Comparison of ENCODE assay signal across 1 cellular context in the genomic region with DNA sequence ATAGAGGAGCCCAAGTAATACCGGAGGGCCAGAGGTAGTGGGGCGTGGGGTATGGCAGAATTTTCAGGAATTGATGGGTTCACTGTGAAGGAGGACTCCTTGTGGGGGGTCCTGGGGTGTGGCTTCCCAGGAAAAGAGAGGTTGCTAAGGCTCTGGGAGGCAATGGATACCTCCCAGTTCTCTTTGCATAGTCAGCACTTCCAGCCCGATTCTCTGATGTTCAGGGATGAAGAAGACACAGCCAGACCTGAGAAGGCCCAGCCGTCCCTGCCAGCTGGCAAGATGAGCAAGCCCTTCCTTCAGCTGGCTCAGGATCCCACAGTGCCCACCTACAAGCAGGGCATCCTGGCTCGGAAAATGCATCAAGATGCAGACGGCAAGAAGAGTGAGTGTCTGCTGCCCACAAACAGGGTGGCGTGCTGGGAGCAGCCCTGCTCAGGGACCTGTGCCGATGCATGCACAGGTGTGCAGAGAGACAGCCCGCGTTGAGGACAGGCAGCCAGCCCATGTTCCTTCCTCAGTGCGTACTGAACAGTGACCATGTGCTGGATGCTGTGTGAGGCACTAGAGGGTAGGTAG.
TF ChIP-seq lines count a peak whose summit lies in the region.

No MANE protein-coding gene starts in this region.

TF ChIP-seq in GM23338, 12 proteins besides CTCF, POLR2A, EP300 and RAD21 (continued from another document):
- TF ChIP-seq, protein P1, sequence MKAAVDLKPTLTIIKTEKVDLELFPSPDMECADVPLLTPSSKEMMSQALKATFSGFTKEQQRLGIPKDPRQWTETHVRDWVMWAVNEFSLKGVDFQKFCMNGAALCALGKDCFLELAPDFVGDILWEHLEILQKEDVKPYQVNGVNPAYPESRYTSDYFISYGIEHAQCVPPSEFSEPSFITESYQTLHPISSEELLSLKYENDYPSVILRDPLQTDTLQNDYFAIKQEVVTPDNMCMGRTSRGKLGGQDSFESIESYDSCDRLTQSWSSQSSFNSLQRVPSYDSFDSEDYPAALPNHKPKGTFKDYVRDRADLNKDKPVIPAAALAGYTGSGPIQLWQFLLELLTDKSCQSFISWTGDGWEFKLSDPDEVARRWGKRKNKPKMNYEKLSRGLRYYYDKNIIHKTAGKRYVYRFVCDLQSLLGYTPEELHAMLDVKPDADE (IDR thresholded peaks at IDR 0.05): no peak
- TF ChIP-seq EZH2phosphoT487 (IDR thresholded peaks at IDR 0.05; ENCODE audit: unreplicated experiment) (no peak), JUNB (IDR thresholded peaks at IDR 0.05; ENCODE audit: unreplicated experiment) (no peak), EZH2 (IDR thresholded peaks at IDR 0.05; ENCODE audit: low read depth, unreplicated experiment) (no peak)
- TF ChIP-seq, protein P2, sequence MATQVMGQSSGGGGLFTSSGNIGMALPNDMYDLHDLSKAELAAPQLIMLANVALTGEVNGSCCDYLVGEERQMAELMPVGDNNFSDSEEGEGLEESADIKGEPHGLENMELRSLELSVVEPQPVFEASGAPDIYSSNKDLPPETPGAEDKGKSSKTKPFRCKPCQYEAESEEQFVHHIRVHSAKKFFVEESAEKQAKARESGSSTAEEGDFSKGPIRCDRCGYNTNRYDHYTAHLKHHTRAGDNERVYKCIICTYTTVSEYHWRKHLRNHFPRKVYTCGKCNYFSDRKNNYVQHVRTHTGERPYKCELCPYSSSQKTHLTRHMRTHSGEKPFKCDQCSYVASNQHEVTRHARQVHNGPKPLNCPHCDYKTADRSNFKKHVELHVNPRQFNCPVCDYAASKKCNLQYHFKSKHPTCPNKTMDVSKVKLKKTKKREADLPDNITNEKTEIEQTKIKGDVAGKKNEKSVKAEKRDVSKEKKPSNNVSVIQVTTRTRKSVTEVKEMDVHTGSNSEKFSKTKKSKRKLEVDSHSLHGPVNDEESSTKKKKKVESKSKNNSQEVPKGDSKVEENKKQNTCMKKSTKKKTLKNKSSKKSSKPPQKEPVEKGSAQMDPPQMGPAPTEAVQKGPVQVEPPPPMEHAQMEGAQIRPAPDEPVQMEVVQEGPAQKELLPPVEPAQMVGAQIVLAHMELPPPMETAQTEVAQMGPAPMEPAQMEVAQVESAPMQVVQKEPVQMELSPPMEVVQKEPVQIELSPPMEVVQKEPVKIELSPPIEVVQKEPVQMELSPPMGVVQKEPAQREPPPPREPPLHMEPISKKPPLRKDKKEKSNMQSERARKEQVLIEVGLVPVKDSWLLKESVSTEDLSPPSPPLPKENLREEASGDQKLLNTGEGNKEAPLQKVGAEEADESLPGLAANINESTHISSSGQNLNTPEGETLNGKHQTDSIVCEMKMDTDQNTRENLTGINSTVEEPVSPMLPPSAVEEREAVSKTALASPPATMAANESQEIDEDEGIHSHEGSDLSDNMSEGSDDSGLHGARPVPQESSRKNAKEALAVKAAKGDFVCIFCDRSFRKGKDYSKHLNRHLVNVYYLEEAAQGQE (IDR thresholded peaks at IDR 0.05; ENCODE audit: unreplicated experiment): no peak
- TF ChIP-seq, protein P3, sequence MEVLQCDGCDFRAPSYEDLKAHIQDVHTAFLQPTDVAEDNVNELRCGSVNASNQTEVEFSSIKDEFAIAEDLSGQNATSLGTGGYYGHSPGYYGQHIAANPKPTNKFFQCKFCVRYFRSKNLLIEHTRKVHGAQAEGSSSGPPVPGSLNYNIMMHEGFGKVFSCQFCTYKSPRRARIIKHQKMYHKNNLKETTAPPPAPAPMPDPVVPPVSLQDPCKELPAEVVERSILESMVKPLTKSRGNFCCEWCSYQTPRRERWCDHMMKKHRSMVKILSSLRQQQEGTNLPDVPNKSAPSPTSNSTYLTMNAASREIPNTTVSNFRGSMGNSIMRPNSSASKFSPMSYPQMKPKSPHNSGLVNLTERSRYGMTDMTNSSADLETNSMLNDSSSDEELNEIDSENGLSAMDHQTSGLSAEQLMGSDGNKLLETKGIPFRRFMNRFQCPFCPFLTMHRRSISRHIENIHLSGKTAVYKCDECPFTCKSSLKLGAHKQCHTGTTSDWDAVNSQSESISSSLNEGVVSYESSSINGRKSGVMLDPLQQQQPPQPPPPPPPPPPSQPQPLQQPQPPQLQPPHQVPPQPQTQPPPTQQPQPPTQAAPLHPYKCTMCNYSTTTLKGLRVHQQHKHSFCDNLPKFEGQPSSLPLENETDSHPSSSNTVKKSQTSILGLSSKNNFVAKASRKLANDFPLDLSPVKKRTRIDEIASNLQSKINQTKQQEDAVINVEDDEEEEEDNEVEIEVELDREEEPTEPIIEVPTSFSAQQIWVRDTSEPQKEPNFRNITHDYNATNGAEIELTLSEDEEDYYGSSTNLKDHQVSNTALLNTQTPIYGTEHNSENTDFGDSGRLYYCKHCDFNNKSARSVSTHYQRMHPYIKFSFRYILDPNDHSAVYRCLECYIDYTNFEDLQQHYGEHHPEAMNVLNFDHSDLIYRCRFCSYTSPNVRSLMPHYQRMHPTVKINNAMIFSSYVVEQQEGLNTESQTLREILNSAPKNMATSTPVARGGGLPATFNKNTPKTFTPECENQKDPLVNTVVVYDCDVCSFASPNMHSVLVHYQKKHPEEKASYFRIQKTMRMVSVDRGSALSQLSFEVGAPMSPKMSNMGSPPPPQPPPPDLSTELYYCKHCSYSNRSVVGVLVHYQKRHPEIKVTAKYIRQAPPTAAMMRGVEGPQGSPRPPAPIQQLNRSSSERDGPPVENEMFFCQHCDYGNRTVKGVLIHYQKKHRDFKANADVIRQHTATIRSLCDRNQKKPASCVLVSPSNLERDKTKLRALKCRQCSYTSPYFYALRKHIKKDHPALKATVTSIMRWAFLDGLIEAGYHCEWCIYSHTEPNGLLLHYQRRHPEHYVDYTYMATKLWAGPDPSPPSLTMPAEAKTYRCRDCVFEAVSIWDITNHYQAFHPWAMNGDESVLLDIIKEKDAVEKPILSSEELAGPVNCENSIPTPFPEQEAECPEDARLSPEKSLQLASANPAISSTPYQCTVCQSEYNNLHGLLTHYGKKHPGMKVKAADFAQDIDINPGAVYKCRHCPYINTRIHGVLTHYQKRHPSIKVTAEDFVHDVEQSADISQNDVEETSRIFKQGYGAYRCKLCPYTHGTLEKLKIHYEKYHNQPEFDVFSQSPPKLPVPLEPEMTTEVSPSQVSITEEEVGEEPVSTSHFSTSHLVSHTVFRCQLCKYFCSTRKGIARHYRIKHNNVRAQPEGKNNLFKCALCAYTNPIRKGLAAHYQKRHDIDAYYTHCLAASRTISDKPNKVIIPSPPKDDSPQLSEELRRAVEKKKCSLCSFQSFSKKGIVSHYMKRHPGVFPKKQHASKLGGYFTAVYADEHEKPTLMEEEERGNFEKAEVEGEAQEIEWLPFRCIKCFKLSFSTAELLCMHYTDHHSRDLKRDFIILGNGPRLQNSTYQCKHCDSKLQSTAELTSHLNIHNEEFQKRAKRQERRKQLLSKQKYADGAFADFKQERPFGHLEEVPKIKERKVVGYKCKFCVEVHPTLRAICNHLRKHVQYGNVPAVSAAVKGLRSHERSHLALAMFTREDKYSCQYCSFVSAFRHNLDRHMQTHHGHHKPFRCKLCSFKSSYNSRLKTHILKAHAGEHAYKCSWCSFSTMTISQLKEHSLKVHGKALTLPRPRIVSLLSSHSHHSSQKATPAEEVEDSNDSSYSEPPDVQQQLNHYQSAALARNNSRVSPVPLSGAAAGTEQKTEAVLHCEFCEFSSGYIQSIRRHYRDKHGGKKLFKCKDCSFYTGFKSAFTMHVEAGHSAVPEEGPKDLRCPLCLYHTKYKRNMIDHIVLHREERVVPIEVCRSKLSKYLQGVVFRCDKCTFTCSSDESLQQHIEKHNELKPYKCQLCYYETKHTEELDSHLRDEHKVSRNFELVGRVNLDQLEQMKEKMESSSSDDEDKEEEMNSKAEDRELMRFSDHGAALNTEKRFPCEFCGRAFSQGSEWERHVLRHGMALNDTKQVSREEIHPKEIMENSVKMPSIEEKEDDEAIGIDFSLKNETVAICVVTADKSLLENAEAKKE (CRISPR knock-in tag; IDR thresholded peaks at IDR 0.05): no peak
